1 cellular context compared by ENCODE assay signal in the genomic region with DNA sequence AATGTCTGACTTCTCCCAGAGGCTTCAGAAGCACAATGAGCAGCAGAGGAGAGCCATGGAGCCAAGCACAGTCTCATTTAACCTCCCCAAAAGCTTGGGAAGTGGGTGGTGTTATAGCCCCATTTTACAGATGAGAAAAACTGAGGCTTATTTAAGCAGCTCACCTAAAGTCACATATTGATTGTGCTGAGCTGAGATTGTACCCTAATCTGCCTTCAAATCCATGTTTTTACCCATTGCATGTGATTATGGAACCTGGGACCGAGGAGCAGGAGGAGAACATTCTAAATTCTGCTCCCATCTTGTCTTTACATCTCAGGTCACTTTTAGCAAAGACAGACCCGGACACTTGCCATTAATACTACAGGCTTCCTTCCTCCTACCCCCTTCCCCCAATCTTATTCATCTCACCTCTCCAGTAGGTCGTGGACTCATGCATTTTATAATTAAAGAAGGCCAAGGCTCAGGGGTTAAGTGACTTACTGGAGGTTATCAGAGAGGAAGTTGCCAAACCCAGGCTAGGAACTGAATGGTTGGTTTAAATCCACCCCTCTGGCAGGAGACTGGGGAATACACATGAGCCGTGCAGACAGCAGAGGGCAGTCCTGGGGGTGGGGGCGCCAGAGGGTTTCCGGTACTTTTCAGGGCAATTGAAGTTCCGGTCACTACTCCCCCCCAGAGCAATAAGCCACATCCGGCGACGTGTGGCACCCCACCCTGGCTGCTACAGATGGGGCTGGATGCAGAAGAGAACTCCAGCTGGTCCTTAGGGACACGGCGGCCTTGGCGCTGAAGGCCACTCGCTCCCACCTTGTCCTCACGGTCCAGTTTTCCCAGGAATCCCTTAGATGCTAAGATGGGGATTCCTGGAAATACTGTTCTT.
TF ChIP-seq lines count a peak whose summit lies in the region.

No MANE protein-coding gene starts in this region.

TF ChIP-seq in HepG2, 621 proteins besides CTCF, POLR2A, EP300 and RAD21 (continued from another document and continues in another):
- peak; percentile 62 for TF ChIP-seq THAP11 (CRISPR knock-in tag; IDR thresholded peaks at IDR 0.05)
- TF ChIP-seq, protein P1, sequence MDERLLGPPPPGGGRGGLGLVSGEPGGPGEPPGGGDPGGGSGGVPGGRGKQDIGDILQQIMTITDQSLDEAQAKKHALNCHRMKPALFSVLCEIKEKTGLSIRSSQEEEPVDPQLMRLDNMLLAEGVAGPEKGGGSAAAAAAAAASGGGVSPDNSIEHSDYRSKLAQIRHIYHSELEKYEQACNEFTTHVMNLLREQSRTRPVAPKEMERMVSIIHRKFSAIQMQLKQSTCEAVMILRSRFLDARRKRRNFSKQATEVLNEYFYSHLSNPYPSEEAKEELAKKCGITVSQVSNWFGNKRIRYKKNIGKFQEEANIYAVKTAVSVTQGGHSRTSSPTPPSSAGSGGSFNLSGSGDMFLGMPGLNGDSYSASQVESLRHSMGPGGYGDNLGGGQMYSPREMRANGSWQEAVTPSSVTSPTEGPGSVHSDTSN (CRISPR knock-in tag; IDR thresholded peaks at IDR 0.05): no peak
- TF ChIP-seq, protein P2, sequence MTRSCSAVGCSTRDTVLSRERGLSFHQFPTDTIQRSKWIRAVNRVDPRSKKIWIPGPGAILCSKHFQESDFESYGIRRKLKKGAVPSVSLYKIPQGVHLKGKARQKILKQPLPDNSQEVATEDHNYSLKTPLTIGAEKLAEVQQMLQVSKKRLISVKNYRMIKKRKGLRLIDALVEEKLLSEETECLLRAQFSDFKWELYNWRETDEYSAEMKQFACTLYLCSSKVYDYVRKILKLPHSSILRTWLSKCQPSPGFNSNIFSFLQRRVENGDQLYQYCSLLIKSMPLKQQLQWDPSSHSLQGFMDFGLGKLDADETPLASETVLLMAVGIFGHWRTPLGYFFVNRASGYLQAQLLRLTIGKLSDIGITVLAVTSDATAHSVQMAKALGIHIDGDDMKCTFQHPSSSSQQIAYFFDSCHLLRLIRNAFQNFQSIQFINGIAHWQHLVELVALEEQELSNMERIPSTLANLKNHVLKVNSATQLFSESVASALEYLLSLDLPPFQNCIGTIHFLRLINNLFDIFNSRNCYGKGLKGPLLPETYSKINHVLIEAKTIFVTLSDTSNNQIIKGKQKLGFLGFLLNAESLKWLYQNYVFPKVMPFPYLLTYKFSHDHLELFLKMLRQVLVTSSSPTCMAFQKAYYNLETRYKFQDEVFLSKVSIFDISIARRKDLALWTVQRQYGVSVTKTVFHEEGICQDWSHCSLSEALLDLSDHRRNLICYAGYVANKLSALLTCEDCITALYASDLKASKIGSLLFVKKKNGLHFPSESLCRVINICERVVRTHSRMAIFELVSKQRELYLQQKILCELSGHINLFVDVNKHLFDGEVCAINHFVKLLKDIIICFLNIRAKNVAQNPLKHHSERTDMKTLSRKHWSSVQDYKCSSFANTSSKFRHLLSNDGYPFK (CRISPR knock-in tag; IDR thresholded peaks at IDR 0.05; ENCODE audit: borderline replicate concordance): peak; percentile 30; the same call in 1 of the 2 replicates
- peak; percentile 91 for TF ChIP-seq CHD4 (IDR thresholded peaks at IDR 0.05; ENCODE audit: borderline replicate concordance, low read length)
- TF ChIP-seq, protein P3, sequence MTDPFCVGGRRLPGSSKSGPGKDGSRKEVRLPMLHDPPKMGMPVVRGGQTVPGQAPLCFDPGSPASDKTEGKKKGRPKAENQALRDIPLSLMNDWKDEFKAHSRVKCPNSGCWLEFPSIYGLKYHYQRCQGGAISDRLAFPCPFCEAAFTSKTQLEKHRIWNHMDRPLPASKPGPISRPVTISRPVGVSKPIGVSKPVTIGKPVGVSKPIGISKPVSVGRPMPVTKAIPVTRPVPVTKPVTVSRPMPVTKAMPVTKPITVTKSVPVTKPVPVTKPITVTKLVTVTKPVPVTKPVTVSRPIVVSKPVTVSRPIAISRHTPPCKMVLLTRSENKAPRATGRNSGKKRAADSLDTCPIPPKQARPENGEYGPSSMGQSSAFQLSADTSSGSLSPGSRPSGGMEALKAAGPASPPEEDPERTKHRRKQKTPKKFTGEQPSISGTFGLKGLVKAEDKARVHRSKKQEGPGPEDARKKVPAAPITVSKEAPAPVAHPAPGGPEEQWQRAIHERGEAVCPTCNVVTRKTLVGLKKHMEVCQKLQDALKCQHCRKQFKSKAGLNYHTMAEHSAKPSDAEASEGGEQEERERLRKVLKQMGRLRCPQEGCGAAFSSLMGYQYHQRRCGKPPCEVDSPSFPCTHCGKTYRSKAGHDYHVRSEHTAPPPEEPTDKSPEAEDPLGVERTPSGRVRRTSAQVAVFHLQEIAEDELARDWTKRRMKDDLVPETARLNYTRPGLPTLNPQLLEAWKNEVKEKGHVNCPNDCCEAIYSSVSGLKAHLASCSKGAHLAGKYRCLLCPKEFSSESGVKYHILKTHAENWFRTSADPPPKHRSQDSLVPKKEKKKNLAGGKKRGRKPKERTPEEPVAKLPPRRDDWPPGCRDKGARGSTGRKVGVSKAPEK (CRISPR knock-in tag; IDR thresholded peaks at IDR 0.05; ENCODE audit: borderline replicate concordance): no peak
- no peak for TF ChIP-seq PAX8 (CRISPR knock-in tag; IDR thresholded peaks at IDR 0.05; ENCODE audit: borderline replicate concordance)
- no peak for TF ChIP-seq KDM4B (CRISPR knock-in tag; IDR thresholded peaks at IDR 0.05)
- peak; percentile 93 for TF ChIP-seq ZNF296 (CRISPR knock-in tag; conservative IDR thresholded peaks at IDR 0.05)
- TF ChIP-seq, protein P4, sequence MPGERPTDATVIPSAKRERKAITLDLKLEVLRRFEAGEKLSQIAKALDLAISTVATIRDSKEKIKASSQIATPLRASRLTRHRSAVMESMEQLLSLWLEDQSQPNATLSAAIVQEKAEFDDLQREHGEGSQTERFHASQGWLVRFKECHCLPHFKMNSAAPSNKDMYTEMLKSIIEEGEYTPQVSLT (CRISPR knock-in tag; IDR thresholded peaks at IDR 0.05; ENCODE audit: borderline replicate concordance, low read depth): no peak
- TF ChIP-seq HOXA9 (CRISPR knock-in tag; IDR thresholded peaks at IDR 0.05; ENCODE audit: borderline replicate concordance): no peak
- peak; percentile 76 for TF ChIP-seq GABPA (IDR thresholded peaks at IDR 0.05; ENCODE audit: low read depth, low read length)
- TF ChIP-seq GABPA (CRISPR knock-in tag; IDR thresholded peaks at IDR 0.05; ENCODE audit: low read depth): peak; percentile 94
- TF ChIP-seq HNF4G (IDR thresholded peaks at IDR 0.05; ENCODE audit: borderline replicate concordance, low read depth, low read length): no peak
- peak; percentile 20; the same call in 1 of the 2 replicates for TF ChIP-seq HNF4G (CRISPR knock-in tag; IDR thresholded peaks at IDR 0.05; ENCODE audit: borderline replicate concordance, low read depth)
- TF ChIP-seq ELF1 (CRISPR knock-in tag; IDR thresholded peaks at IDR 0.05): peak; percentile 32; the same call in 1 of the 2 replicates
- TF ChIP-seq, protein P5, sequence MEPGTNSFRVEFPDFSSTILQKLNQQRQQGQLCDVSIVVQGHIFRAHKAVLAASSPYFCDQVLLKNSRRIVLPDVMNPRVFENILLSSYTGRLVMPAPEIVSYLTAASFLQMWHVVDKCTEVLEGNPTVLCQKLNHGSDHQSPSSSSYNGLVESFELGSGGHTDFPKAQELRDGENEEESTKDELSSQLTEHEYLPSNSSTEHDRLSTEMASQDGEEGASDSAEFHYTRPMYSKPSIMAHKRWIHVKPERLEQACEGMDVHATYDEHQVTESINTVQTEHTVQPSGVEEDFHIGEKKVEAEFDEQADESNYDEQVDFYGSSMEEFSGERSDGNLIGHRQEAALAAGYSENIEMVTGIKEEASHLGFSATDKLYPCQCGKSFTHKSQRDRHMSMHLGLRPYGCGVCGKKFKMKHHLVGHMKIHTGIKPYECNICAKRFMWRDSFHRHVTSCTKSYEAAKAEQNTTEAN (CRISPR knock-in tag; conservative IDR thresholded peaks at IDR 0.05): no peak
- TF ChIP-seq HOXA5 (CRISPR knock-in tag; IDR thresholded peaks at IDR 0.05): no peak
- no peak for TF ChIP-seq ZKSCAN1 (IDR thresholded peaks at IDR 0.05; ENCODE audit: low read length)
- TF ChIP-seq ZNF44 (CRISPR knock-in tag; IDR thresholded peaks at IDR 0.05): no peak; the same call in 1 of the 2 replicates
- TF ChIP-seq CC2D1A (CRISPR knock-in tag; IDR thresholded peaks at IDR 0.05): no peak
- TF ChIP-seq ELF4 (CRISPR knock-in tag; IDR thresholded peaks at IDR 0.05; ENCODE audit: borderline replicate concordance): peak; percentile 43; the same call in 1 of the 2 replicates
- TF ChIP-seq TBL1XR1 (IDR thresholded peaks at IDR 0.05; ENCODE audit: borderline replicate concordance, low read length, partially characterized antibody): no peak
- TF ChIP-seq ZNF792 (CRISPR knock-in tag; IDR thresholded peaks at IDR 0.05): peak; percentile 50; the same call in 1 of the 2 replicates
- no peak for TF ChIP-seq NONO (IDR thresholded peaks at IDR 0.05)
- TF ChIP-seq NONO (CRISPR knock-in tag; conservative IDR thresholded peaks at IDR 0.05): peak; percentile 83
- TF ChIP-seq, protein P6, sequence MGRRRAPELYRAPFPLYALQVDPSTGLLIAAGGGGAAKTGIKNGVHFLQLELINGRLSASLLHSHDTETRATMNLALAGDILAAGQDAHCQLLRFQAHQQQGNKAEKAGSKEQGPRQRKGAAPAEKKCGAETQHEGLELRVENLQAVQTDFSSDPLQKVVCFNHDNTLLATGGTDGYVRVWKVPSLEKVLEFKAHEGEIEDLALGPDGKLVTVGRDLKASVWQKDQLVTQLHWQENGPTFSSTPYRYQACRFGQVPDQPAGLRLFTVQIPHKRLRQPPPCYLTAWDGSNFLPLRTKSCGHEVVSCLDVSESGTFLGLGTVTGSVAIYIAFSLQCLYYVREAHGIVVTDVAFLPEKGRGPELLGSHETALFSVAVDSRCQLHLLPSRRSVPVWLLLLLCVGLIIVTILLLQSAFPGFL (CRISPR knock-in tag; IDR thresholded peaks at IDR 0.05): no peak
- TF ChIP-seq, protein P7, sequence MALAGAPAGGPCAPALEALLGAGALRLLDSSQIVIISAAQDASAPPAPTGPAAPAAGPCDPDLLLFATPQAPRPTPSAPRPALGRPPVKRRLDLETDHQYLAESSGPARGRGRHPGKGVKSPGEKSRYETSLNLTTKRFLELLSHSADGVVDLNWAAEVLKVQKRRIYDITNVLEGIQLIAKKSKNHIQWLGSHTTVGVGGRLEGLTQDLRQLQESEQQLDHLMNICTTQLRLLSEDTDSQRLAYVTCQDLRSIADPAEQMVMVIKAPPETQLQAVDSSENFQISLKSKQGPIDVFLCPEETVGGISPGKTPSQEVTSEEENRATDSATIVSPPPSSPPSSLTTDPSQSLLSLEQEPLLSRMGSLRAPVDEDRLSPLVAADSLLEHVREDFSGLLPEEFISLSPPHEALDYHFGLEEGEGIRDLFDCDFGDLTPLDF (CRISPR knock-in tag; IDR thresholded peaks at IDR 0.05): no peak
- TF ChIP-seq KDM5A (IDR thresholded peaks at IDR 0.05; ENCODE audit: borderline replicate concordance, low read length): no peak
- TF ChIP-seq, protein P8, sequence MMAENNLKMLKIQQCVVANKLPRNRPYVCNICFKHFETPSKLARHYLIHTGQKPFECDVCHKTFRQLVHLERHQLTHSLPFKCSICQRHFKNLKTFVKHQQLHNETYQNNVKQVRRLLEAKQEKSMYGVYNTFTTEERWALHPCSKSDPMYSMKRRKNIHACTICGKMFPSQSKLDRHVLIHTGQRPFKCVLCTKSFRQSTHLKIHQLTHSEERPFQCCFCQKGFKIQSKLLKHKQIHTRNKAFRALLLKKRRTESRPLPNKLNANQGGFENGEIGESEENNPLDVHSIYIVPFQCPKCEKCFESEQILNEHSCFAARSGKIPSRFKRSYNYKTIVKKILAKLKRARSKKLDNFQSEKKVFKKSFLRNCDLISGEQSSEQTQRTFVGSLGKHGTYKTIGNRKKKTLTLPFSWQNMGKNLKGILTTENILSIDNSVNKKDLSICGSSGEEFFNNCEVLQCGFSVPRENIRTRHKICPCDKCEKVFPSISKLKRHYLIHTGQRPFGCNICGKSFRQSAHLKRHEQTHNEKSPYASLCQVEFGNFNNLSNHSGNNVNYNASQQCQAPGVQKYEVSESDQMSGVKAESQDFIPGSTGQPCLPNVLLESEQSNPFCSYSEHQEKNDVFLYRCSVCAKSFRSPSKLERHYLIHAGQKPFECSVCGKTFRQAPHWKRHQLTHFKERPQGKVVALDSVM (CRISPR knock-in tag; IDR thresholded peaks at IDR 0.05): no peak; the same call in 1 of the 2 replicates
- no peak for TF ChIP-seq ZFP90 (CRISPR knock-in tag; IDR thresholded peaks at IDR 0.05; ENCODE audit: borderline replicate concordance)
- TF ChIP-seq, protein P9, sequence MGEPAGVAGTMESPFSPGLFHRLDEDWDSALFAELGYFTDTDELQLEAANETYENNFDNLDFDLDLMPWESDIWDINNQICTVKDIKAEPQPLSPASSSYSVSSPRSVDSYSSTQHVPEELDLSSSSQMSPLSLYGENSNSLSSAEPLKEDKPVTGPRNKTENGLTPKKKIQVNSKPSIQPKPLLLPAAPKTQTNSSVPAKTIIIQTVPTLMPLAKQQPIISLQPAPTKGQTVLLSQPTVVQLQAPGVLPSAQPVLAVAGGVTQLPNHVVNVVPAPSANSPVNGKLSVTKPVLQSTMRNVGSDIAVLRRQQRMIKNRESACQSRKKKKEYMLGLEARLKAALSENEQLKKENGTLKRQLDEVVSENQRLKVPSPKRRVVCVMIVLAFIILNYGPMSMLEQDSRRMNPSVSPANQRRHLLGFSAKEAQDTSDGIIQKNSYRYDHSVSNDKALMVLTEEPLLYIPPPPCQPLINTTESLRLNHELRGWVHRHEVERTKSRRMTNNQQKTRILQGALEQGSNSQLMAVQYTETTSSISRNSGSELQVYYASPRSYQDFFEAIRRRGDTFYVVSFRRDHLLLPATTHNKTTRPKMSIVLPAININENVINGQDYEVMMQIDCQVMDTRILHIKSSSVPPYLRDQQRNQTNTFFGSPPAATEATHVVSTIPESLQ (CRISPR knock-in tag; conservative IDR thresholded peaks at IDR 0.05): no peak
- no peak for TF ChIP-seq ZNF3 (CRISPR knock-in tag; IDR thresholded peaks at IDR 0.05)
- TF ChIP-seq, protein P10, sequence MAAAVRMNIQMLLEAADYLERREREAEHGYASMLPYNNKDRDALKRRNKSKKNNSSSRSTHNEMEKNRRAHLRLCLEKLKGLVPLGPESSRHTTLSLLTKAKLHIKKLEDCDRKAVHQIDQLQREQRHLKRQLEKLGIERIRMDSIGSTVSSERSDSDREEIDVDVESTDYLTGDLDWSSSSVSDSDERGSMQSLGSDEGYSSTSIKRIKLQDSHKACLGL (CRISPR knock-in tag; IDR thresholded peaks at IDR 0.05): no peak
- TF ChIP-seq ZNF431 (CRISPR knock-in tag; IDR thresholded peaks at IDR 0.05; ENCODE audit: borderline replicate concordance, low read depth): no peak
- no peak for TF ChIP-seq YEATS4 (CRISPR knock-in tag; IDR thresholded peaks at IDR 0.05; ENCODE audit: borderline replicate concordance)
- TF ChIP-seq SIX1 (CRISPR knock-in tag; IDR thresholded peaks at IDR 0.05; ENCODE audit: borderline replicate concordance): no peak; the same call in 1 of the 2 replicates
- TF ChIP-seq LCORL (IDR thresholded peaks at IDR 0.05): no peak
- TF ChIP-seq LCORL (CRISPR knock-in tag; IDR thresholded peaks at IDR 0.05): peak; percentile 27; the same call in 1 of the 2 replicates
- TF ChIP-seq CBX1 (IDR thresholded peaks at IDR 0.05; ENCODE audit: low read depth): no peak
